ENCODE assay signal across 1 cellular context in genomic region chr7:116811768-116812167, GRCh38.
TF ChIP-seq lines count a peak whose summit lies in the region.

No MANE protein-coding gene starts in this region.

TF ChIP-seq in HepG2, 621 proteins besides CTCF, POLR2A, EP300 and RAD21 (continued from another document):
- no peak for TF ChIP-seq ZBTB34 (CRISPR knock-in tag; IDR thresholded peaks at IDR 0.05)
- TF ChIP-seq ZNF770 (CRISPR knock-in tag; IDR thresholded peaks at IDR 0.05), result peak; percentile 77; the same call in 1 of the 2 replicates
- TF ChIP-seq HMGXB4 (CRISPR knock-in tag; IDR thresholded peaks at IDR 0.05; ENCODE audit: borderline replicate concordance in 1 of 2, low read depth in 1 of 2), result peak in 1 of 2 experiments; percentile 35; a peak in 1 of 4 replicates
- 0 out of 2 replicates have a peak, but pooled peaks have one; percentile 9 for TF ChIP-seq GATAD2A (CRISPR knock-in tag; IDR thresholded peaks at IDR 0.05)
- TF ChIP-seq ZNF20 (CRISPR knock-in tag; IDR thresholded peaks at IDR 0.05), result no peak
- TF ChIP-seq ZNF761 (CRISPR knock-in tag; conservative IDR thresholded peaks at IDR 0.05), result 0 out of 2 replicates have a peak, but pooled peaks have one; percentile 21
- TF ChIP-seq ZNF83 (CRISPR knock-in tag; IDR thresholded peaks at IDR 0.05; ENCODE audit: borderline replicate concordance), result no peak
- no peak for TF ChIP-seq KLF16 (CRISPR knock-in tag; IDR thresholded peaks at IDR 0.05)
- no peak for TF ChIP-seq POLR2AphosphoS5 (IDR thresholded peaks at IDR 0.05; ENCODE audit: low read depth, low read length)
- peak; percentile 21; the same call in 1 of the 2 replicates for TF ChIP-seq TAF1 (CRISPR knock-in tag; IDR thresholded peaks at IDR 0.05)
- TF ChIP-seq ZNF652 (CRISPR knock-in tag; IDR thresholded peaks at IDR 0.05; ENCODE audit: borderline replicate concordance, low read depth), result peak; percentile 92
